ENCODE assay signal across 16 cellular contexts in genomic region chr10:3750352-3750816, GRCh38. TPM values are rescaled to one million over a fixed set of nuclear protein-coding genes. Genes with fewer than 3 reads are reported as not detected.
DNase-seq lines count a peak whose midpoint lies in the region; ATAC-seq and TF ChIP-seq lines count a peak whose summit lies in the region.
"Had no signal": no experiment of that assay in that cellular context is flagged by ENCODE, and none has a peak within 500 bp of the region (broad histone marks: within the 10 kb centered on the region; RNA-seq: fewer than 3 reads in every experiment).

No MANE protein-coding gene starts in this region.

- DNase-seq in body of pancreas (no peak), thoracic aorta (ENCODE audit: low spot score) (no peak), NCI-H2171 treated with DMSO at 0.1 percent for 48 hours (lab: John Stamatoyannopoulos, UW) (no peak), nucleus accumbens (lab: John Stamatoyannopoulos, UW) (no peak)
- no peak for DNase-seq in activated CD4-positive, alpha-beta T cell treated with anti-CD3 and anti-CD28 coated beads, Interleukin-2, amount 10 ng/mL, durations not matched to agents 7 days and 5 days
- DNase-seq: activated CD4-positive, alpha-beta T cell treated with anti-CD3 and anti-CD28 coated beads for 36 hours; NCI-H1105; NCI-H510A; PC-9; stimulated activated CD4-positive, alpha-beta T cell treated with anti-CD3 and anti-CD28 coated beads, Interleukin-2, amount 100 ng/mL, for 48 hours had no signal

- H3K36me3 ChIP-seq in body of pancreas (replicated peaks in 1 of 2; ENCODE audit: insufficient read depth in 1 of 2, low read depth in 2 of 2) = no peaks in the 10 kb centered on the region
- H3K36me3 ChIP-seq in muscle layer of duodenum (ENCODE audit: control insufficient read depth in 1 of 2, insufficient read depth in 2 of 2, low read length in 2 of 2) = no peaks in the 10 kb centered on the region
- H3K36me3 ChIP-seq in thoracic aorta = no peaks in the 10 kb centered on the region
- H3K36me3 ChIP-seq: ovary had no signal

- no peak for TF ChIP-seq POLR2A in body of pancreas (IDR thresholded peaks at IDR 0.05)

- H3K4me3 ChIP-seq in body of pancreas = no peak overlapping the region
- H3K4me3 ChIP-seq in muscle layer of duodenum (ENCODE audit: low read depth in 1 of 2, low read length in 2 of 2) = peak overlapping the region in 1 of 2 donors; percentile 40
- peak overlapping the region; percentile 62 for H3K4me3 ChIP-seq in thoracic aorta
- H3K4me3 ChIP-seq: lung, ovary, PC-9 had no signal

- H3K9me3 ChIP-seq in body of pancreas (no peaks in the 10 kb centered on the region), muscle layer of duodenum (ENCODE audit: control insufficient read depth in 1 of 2, low read length in 2 of 2) (no peaks in the 10 kb centered on the region), thoracic aorta (no peaks in the 10 kb centered on the region)
- H3K9me3 ChIP-seq: ovary had no signal

- POLR2A ChIA-PET in activated CD4-positive, alpha-beta T cell treated with anti-CD3 and anti-CD28 coated beads, Interleukin-2, amount 10 ng/mL, durations not matched to agents 7 days and 5 days (lab: Charles Lee) = interaction anchor here (0.7 kb wide), 1 partner anchor 154 kb away, joined by 3 read pairs; no protein-coding TSS in a partner anchor

- TF ChIP-seq CTCF in body of pancreas (IDR thresholded peaks at IDR 0.05) = no peak
- no peak for TF ChIP-seq CTCF in thoracic aorta (IDR thresholded peaks at IDR 0.05)

- WGBS in body of pancreas, 2 donors = 87 to 88% methylated on average over 4 of the region's 4 CpGs

- H3K27me3 ChIP-seq in body of pancreas (no peaks in the 10 kb centered on the region), muscle layer of duodenum (ENCODE audit: low read depth, low read length) (no peaks in the 10 kb centered on the region), thoracic aorta (replicated peaks; ENCODE audit: insufficient read depth) (no peaks in the 10 kb centered on the region)
- H3K27me3 ChIP-seq: ovary had no signal

- peaks cover 2% of the 10 kb centered on the region for H3K27me3 Mint-ChIP-seq in activated CD4-positive, alpha-beta T cell treated with anti-CD3 and anti-CD28 coated beads, Interleukin-2, amount 10 ng/mL, durations not matched to agents 7 days and 5 days
- H3K27me3 Mint-ChIP-seq: activated CD4-positive, alpha-beta T cell treated with anti-CD3 and anti-CD28 coated beads for 36 hours had no signal

- intact Hi-C loops in body of pancreas (cut with DNase I) = no loop called here

- H3K4me1 ChIP-seq in body of pancreas = peaks cover 33% of the 10 kb centered on the region
- peaks cover 0 to 12% of the 10 kb centered on the region in 2 donors for H3K4me1 ChIP-seq in muscle layer of duodenum (ENCODE audit: control insufficient read depth in 1 of 2, insufficient read depth in 2 of 2, low read length in 2 of 2)
- peaks cover 26 to 51% of the 10 kb centered on the region in 2 donors for H3K4me1 ChIP-seq in thoracic aorta (ENCODE audit: control insufficient read depth in 1 of 2, low read depth in 2 of 2)

- no peaks in the 10 kb centered on the region for H3K9me3 Mint-ChIP-seq in activated CD4-positive, alpha-beta T cell treated with anti-CD3 and anti-CD28 coated beads, Interleukin-2, amount 10 ng/mL, durations not matched to agents 7 days and 5 days
- H3K9me3 Mint-ChIP-seq: activated T-helper 2 cell treated with anti-CD3 and anti-CD28 coated beads, Interferon-gamma antibody, Interleukin-2, Interleukin-4, amounts not matched to agents 10 μg/mL and 5 μg/mL and 100 μg/mL, durations not matched to agents 14 hours and 24 hours and 36 hours; T-helper 1 cell treated with Interleukin-12 subunit alpha and Interleukin-12 subunit beta and Interleukin-4 antibody, amounts not matched to agents 30 μg/mL and 1 μg/mL, for 36 hours had no signal

- H3K27ac ChIP-seq in body of pancreas (peak overlapping the region in 3 of 4 donors; percentile 52 to 82 (median 54)), muscle layer of duodenum (ENCODE audit: low read length) (peak overlapping the region; percentile 47), thoracic aorta (peak overlapping the region in 1 of 2 donors; percentile 72)
- H3K27ac ChIP-seq: PC-9 had no signal

- no peaks in the 10 kb centered on the region for H3K36me3 Mint-ChIP-seq in activated CD4-positive, alpha-beta T cell treated with anti-CD3 and anti-CD28 coated beads, Interleukin-2, amount 10 ng/mL, durations not matched to agents 7 days and 5 days (ENCODE audit: low read depth)

- CTCF ChIA-PET in activated CD4-positive, alpha-beta T cell treated with anti-CD3 and anti-CD28 coated beads, Interleukin-2, amount 10 ng/mL, durations not matched to agents 7 days and 5 days (lab: Charles Lee) = interaction anchor here (0.5 to 1.5 kb wide), 2 partner anchors 15 to 213 kb away, joined by 3 to 5 read pairs; no protein-coding TSS in a partner anchor

- H3K27ac Mint-ChIP-seq in activated CD4-positive, alpha-beta T cell treated with anti-CD3 and anti-CD28 coated beads, Interleukin-2, amount 10 ng/mL, durations not matched to agents 7 days and 5 days = no peak overlapping the region
- H3K27ac Mint-ChIP-seq: activated CD4-positive, alpha-beta T cell treated with anti-CD3 and anti-CD28 coated beads for 36 hours; activated T-helper 2 cell treated with anti-CD3 and anti-CD28 coated beads, Interferon-gamma antibody, Interleukin-2, Interleukin-4, amounts not matched to agents 10 μg/mL and 5 μg/mL and 100 μg/mL, durations not matched to agents 14 hours and 24 hours and 36 hours; T-helper 1 cell treated with Interleukin-12 subunit alpha and Interleukin-12 subunit beta and Interleukin-4 antibody, amounts not matched to agents 30 μg/mL and 1 μg/mL, for 36 hours had no signal

- H3K4me1 Mint-ChIP-seq in activated CD4-positive, alpha-beta T cell treated with anti-CD3 and anti-CD28 coated beads, Interleukin-2, amount 10 ng/mL, durations not matched to agents 7 days and 5 days = peaks cover 16% of the 10 kb centered on the region

- peak; percentile 13 for ATAC-seq in HG03432 (IDR thresholded peaks at IDR 0.05; ENCODE audit: unreplicated experiment)
- no peak for ATAC-seq in body of pancreas
- ATAC-seq in thoracic aorta (ENCODE audit: insufficient number of reproducible peaks, low FRiP score, low read depth) = no peak
- ATAC-seq: activated CD4-positive, alpha-beta T cell treated with anti-CD3 and anti-CD28 coated beads for 36 hours had no signal

- no peak overlapping the region for H3K4me3 Mint-ChIP-seq in activated CD4-positive, alpha-beta T cell treated with anti-CD3 and anti-CD28 coated beads, Interleukin-2, amount 10 ng/mL, durations not matched to agents 7 days and 5 days
- H3K4me3 Mint-ChIP-seq: activated CD4-positive, alpha-beta T cell treated with anti-CD3 and anti-CD28 coated beads for 36 hours; T-helper 1 cell treated with Interleukin-12 subunit alpha and Interleukin-12 subunit beta and Interleukin-4 antibody, amounts not matched to agents 30 μg/mL and 1 μg/mL, for 36 hours had no signal

RNA-seq across cellular contexts. Expression of gene KLF6, which starts 34.6 kb away (rescaled TPM):
- total RNA-seq in body of pancreas (100 to 1,000 TPM in 1 of 2 donors, 10 to 100 TPM in 1; 92.1 to 294 TPM), thoracic aorta (100 to 1,000 TPM; 170 to 201 TPM)
- 100 to 1,000 TPM; 155 to 167 TPM for total RNA-seq in activated CD4-positive, alpha-beta T cell treated with anti-CD3 and anti-CD28 coated beads, Interleukin-2, amount 10 ng/mL, durations not matched to agents 7 days and 5 days
